10 cellular contexts compared by ENCODE assay signal in the genomic region with DNA sequence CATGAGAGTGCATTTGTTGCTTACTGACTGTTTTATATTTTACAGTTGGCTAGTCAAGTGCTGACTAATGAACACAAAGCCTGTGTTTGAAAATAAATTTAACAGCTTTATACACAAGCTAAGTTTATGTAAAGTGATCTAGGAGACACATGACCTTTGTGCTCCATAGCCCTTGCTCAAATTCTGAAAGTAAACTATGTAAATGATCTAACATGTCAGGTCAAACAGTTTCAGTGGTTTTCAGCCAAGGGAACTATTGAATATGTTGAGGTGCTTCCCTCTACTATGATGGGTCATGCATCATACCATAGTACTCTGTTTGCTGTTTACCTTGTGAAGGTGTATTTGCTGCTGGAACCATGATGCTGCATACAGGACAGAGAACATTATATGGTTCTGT. TPM values are rescaled to one million over a fixed set of nuclear protein-coding genes. Genes with fewer than 3 reads are reported as not detected.
DNase-seq lines count a peak whose midpoint lies in the region; ATAC-seq and TF ChIP-seq lines count a peak whose summit lies in the region.
"Had no signal": no experiment of that assay in that cellular context is flagged by ENCODE, and none has a peak within 500 bp of the region (broad histone marks: within the 10 kb centered on the region; RNA-seq: fewer than 3 reads in every experiment).

No MANE protein-coding gene starts in this region.

- intact Hi-C loops in left colon (cut with DNase I, micrococcal nuclease) = no loop called here
- intact Hi-C loops in tibial artery (cut with DNase I; ENCODE audit: low total_unique reads) = no loop called here
- intact Hi-C loops in breast epithelium (cut with DNase I; ENCODE audit: low total_unique reads) = no loop called here

- H3K36me3 ChIP-seq in tibial artery = no peaks in the 10 kb centered on the region
- H3K36me3 ChIP-seq in breast epithelium = no peaks in the 10 kb centered on the region

- H3K9me3 ChIP-seq in tibial artery = no peaks in the 10 kb centered on the region
- H3K9me3 ChIP-seq in breast epithelium = peaks cover 0 to 8% of the 10 kb centered on the region in 2 donors

- H3K4me1 ChIP-seq in tibial artery (no peaks in the 10 kb centered on the region), breast epithelium (no peaks in the 10 kb centered on the region)

- no peak for TF ChIP-seq POLR2A in breast epithelium (IDR thresholded peaks at IDR 0.05)

- no peaks in the 10 kb centered on the region for H3K27me3 Mint-ChIP-seq in progenitor cell of endocrine pancreas

- peak; percentile 100 for ATAC-seq in GM18858 (IDR thresholded peaks at IDR 0.05; ENCODE audit: unreplicated experiment)
- peak; percentile 98 for ATAC-seq in GM21576 (IDR thresholded peaks at IDR 0.05; ENCODE audit: unreplicated experiment)
- ATAC-seq in HG03280 (IDR thresholded peaks at IDR 0.05; ENCODE audit: unreplicated experiment) = peak; percentile 100
- ATAC-seq in left colon = peak; percentile 88
- ATAC-seq: WTC11 had no signal

- H3K4me3 ChIP-seq in tibial artery (no peak overlapping the region), breast epithelium (no peak overlapping the region)

- peaks cover 14% of the 10 kb centered on the region for H3K9me3 Mint-ChIP-seq in progenitor cell of endocrine pancreas (ENCODE audit: low read depth)

- peaks cover 15% of the 10 kb centered on the region for H3K36me3 Mint-ChIP-seq in progenitor cell of endocrine pancreas (ENCODE audit: insufficient read depth)

- no peak for TF ChIP-seq CTCF in tibial artery (IDR thresholded peaks at IDR 0.05)
- no peak for TF ChIP-seq CTCF in breast epithelium (IDR thresholded peaks at IDR 0.05)
- TF ChIP-seq CTCF in progenitor cell of endocrine pancreas (IDR thresholded peaks at IDR 0.05; ENCODE audit: unreplicated experiment) = no peak

- DNase-seq in left colon (no peak), tibial artery (no peak), breast epithelium (ENCODE audit: low spot score in 2 of 2) (no peak), progenitor cell of endocrine pancreas (ENCODE audit: low spot score, unreplicated experiment) (no peak), NCI-H82 (lab: John Stamatoyannopoulos, UW) (no peak)
- DNase-seq: DMS79 had no signal

- H3K27me3 ChIP-seq in tibial artery = no peaks in the 10 kb centered on the region
- peaks cover 0 to 5% of the 10 kb centered on the region in 2 donors for H3K27me3 ChIP-seq in breast epithelium

- no peak overlapping the region for H3K4me3 Mint-ChIP-seq in progenitor cell of endocrine pancreas (ENCODE audit: low read depth)
- H3K4me3 Mint-ChIP-seq: WTC11 had no signal

- H3K27ac ChIP-seq in tibial artery = no peak overlapping the region
- H3K27ac ChIP-seq in breast epithelium = no peak overlapping the region

- H3K4me1 Mint-ChIP-seq in progenitor cell of endocrine pancreas (ENCODE audit: low read depth) = peaks cover 11% of the 10 kb centered on the region

- H3K27ac Mint-ChIP-seq in progenitor cell of endocrine pancreas = no peak overlapping the region
- H3K27ac Mint-ChIP-seq: WTC11 had no signal

RNA-seq across cellular contexts. Expression of gene DIAPH2, which starts 36.8 kb away (rescaled TPM):
- total RNA-seq in left colon (10 to 100 TPM; 29.6 to 31.5 TPM), breast epithelium (10 to 100 TPM; 27.4 to 66.4 (median 30.8) TPM), progenitor cell of endocrine pancreas (29.7 and 30.0 TPM in 2 replicates)
